19 cellular contexts compared by ENCODE assay signal in the genomic region with DNA sequence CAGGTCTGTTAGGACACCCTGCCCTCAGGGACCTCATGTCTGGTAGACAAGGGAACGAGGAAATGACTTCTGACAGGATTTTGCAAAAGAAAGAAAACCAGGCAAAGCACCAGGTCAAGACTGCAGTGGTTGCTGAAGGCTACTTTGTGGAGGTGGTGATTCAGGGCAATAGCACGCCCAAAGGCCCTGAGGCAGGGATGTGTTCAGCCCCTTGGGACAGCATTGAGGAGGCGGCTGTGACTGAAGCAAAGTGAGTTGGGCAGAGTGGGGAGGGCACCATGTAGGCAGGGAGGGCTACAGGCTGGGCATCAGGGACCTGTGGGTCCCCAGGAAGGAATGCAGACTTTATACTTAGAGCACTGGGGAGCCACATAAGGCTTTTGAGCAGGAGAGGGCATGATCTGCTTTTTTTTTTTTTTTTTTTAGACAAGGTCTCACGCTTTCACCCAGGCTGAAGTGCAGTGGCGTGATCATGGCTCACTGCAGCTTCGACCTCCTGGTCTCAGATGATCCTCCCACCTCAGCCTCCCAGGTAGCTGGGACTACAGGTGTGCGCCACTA. TPM values are rescaled to one million over a fixed set of nuclear protein-coding genes. Genes with fewer than 3 reads are reported as not detected.
DNase-seq lines count a peak whose midpoint lies in the region; FAIRE-seq and TF ChIP-seq lines count a peak whose summit lies in the region.
"Had no signal": no experiment of that assay in that cellular context is flagged by ENCODE, and none has a peak within 500 bp of the region (broad histone marks: within the 10 kb centered on the region; RNA-seq: fewer than 3 reads in every experiment).

No MANE protein-coding gene starts in this region.

- peaks cover 11% of the 10 kb centered on the region for H3K36me3 Mint-ChIP-seq in HFFc6 (ENCODE audit: low read depth)

- no peak for FAIRE-seq in RCC 7860 (lab: Jason Lieb, UNC)

- peaks cover 1% of the 10 kb centered on the region; the same call in 1 of the 2 replicates for H3K27me3 Mint-ChIP-seq in HFFc6 (ENCODE audit: insufficient read depth)
- H3K27me3 Mint-ChIP-seq: activated CD8-positive, alpha-beta T cell treated with anti-CD3 and anti-CD28 coated beads for 36 hours had no signal

- H3K4me3 Mint-ChIP-seq in HFFc6, result peak overlapping the region; percentile 5; the same call in 1 of the 2 replicates
- H3K4me3 Mint-ChIP-seq: activated CD8-positive, alpha-beta T cell treated with anti-CD3 and anti-CD28 coated beads for 36 hours; effector memory CD8-positive, alpha-beta T cell; nephron had no signal

- H3K27ac Mint-ChIP-seq in HFFc6, result peak overlapping the region; percentile 86
- H3K27ac Mint-ChIP-seq: activated CD8-positive, alpha-beta T cell treated with anti-CD3 and anti-CD28 coated beads for 36 hours; nephron had no signal

- H3K4me1 ChIP-seq in adipocyte (ENCODE audit: control insufficient read depth, insufficient read depth, low read length), result no peaks in the 10 kb centered on the region
- H3K4me1 ChIP-seq: adrenal gland, Caco-2, right atrium auricular region had no signal

- H3K4me1 Mint-ChIP-seq in HFFc6 (ENCODE audit: low read depth), result peaks cover 18% of the 10 kb centered on the region
- H3K4me1 Mint-ChIP-seq: nephron had no signal

- DNase-seq in AG20443 (ENCODE audit: low spot score) (peak; percentile 67), HFFc6 (peak; percentile 94), adipocyte (ENCODE audit: low read depth) (peak; percentile 70), iris pigment epithelial cell (ENCODE audit: low read depth) (peak; percentile 17), RCC 7860 (ENCODE audit: low spot score) (no peak), DMS79 treated with DMSO at 0.1 percent for 48 hours (lab: John Stamatoyannopoulos, UW) (no peak), hepatic stellate cell (ENCODE audit: low spot score) (no peak), NCI-H526 treated with DMSO at 0.1 percent for 48 hours (lab: John Stamatoyannopoulos, UW) (no peak)
- DNase-seq: activated CD8-positive, alpha-beta T cell treated with anti-CD3 and anti-CD28 coated beads for 36 hours; Caco-2; central memory CD4-positive, alpha-beta T cell; effector memory CD8-positive, alpha-beta T cell; MG63; NCI-H187 treated with DMSO at 0.1 percent for 48 hours; NCI-H524 treated with DMSO at 0.1 percent for 48 hours; WERI-Rb-1 had no signal

- TF ChIP-seq CTCF in HFFc6 (IDR thresholded peaks at IDR 0.05), result no peak

- H3K9me3 ChIP-seq in adipocyte (ENCODE audit: control insufficient read depth, low read length), result no peaks in the 10 kb centered on the region
- H3K9me3 ChIP-seq: adrenal gland, Caco-2, MG63, right atrium auricular region had no signal

- H3K9ac ChIP-seq in adipocyte (ENCODE audit: low read length), result no peak overlapping the region

- no peak overlapping the region for H3K4me3 ChIP-seq in adipocyte (ENCODE audit: low read length)
- H3K4me3 ChIP-seq: adrenal gland, MG63, right atrium auricular region had no signal

- no peaks in the 10 kb centered on the region for H3K36me3 ChIP-seq in adipocyte (ENCODE audit: control insufficient read depth, insufficient read depth, low read length, severe bottlenecking)
- H3K36me3 ChIP-seq: adrenal gland, right atrium auricular region, WERI-Rb-1 had no signal

- no peaks in the 10 kb centered on the region for H3K9me3 Mint-ChIP-seq in HFFc6
- H3K9me3 Mint-ChIP-seq: nephron had no signal

- no peaks in the 10 kb centered on the region for H3K27me3 ChIP-seq in adipocyte (replicated peaks; ENCODE audit: control insufficient read depth, insufficient read depth, low read length)
- H3K27me3 ChIP-seq: adrenal gland, MG63, right atrium auricular region had no signal

RNA-seq across cellular contexts. Expression of a gene that starts 10.8 kb away (rescaled TPM):
- total RNA-seq in HFFc6 (2021; fragmentation: NEBNext Ultra II Directional; extraction: Animal tissue kit (Norgen Biotek cat#: 25700)), result 10 to 100 TPM; 68.1 to 89.1 (median 77.9) TPM

RNA-seq across cellular contexts. Expression of a gene that starts 32.3 kb away (rescaled TPM):
- 10 to 100 TPM; 37.8 to 57.4 (median 44.0) TPM for total RNA-seq in HFFc6 (2021; fragmentation: NEBNext Ultra II Directional; extraction: Animal tissue kit (Norgen Biotek cat#: 25700))

RNA-seq across cellular contexts. Expression of a gene that starts 32.6 kb away (rescaled TPM):
- total RNA-seq in HFFc6 (2021; fragmentation: NEBNext Ultra II Directional; extraction: Animal tissue kit (Norgen Biotek cat#: 25700)), result 100 to 1,000 TPM; 268 to 315 (median 286) TPM

RNA-seq across cellular contexts. Expression of a gene that starts 55.8 kb away (rescaled TPM):
- 1 to 10 TPM in 5 of 6 experiments, under 1 TPM in 1; 0.96 to 2.1 (median 1.3) TPM for total RNA-seq in HFFc6 (2021; fragmentation: NEBNext Ultra II Directional; extraction: Animal tissue kit (Norgen Biotek cat#: 25700))

Comparison
In these comparisons a context has a peak if more than half of its experiments do, and no peak if none do; other contexts are left out.
1. DNase-seq: peak in AG20443 (single experiment), HFFc6 (single experiment), adipocyte (single experiment) and iris pigment epithelial cell (single experiment); none in RCC 7860 (single experiment), DMS79 treated with DMSO at 0.1 percent for 48 hours (single experiment), hepatic stellate cell (single experiment) and NCI-H526 treated with DMSO at 0.1 percent for 48 hours (single experiment).